Comparison of ENCODE assay signal across 28 cellular contexts in genomic region chrX:42396136-42396535, GRCh38.
"Had no signal": no experiment of that assay in that cellular context is flagged by ENCODE, and none has a peak within 500 bp of the region (broad histone marks: within the 10 kb centered on the region; RNA-seq: fewer than 3 reads in every experiment).

No MANE protein-coding gene starts in this region.

- H3K27me3 Mint-ChIP-seq: activated B cell treated with CpG ODN at 0.5 μM for 24 hours; activated CD8-positive, alpha-beta T cell treated with anti-CD3 and anti-CD28 coated beads for 36 hours; activated naive CD8-positive, alpha-beta T cell treated with anti-CD3 and anti-CD28 coated beads, Interleukin-2, amount 10 ng/mL, durations not matched to agents 7 days and 5 days; central memory CD8-positive, alpha-beta T cell; T-helper 17 cell had no signal

- H3K27ac ChIP-seq: ascending aorta, brain microvascular endothelial cell, epithelial cell of prostate, esophagus squamous epithelium, gastroesophageal sphincter, WERI-Rb-1 had no signal

- H3K36me3 ChIP-seq: ascending aorta, brain microvascular endothelial cell, esophagus squamous epithelium, gastroesophageal sphincter, WERI-Rb-1 had no signal

- H3K4me3 Mint-ChIP-seq: activated B cell treated with CpG ODN at 0.5 μM for 24 hours; activated CD8-positive, alpha-beta T cell treated with anti-CD3 and anti-CD28 coated beads for 36 hours; activated naive CD4-positive, alpha-beta T cell treated with anti-CD3 and anti-CD28 coated beads for 36 hours; activated naive CD8-positive, alpha-beta T cell treated with anti-CD3 and anti-CD28 coated beads, Interleukin-2, amount 10 ng/mL, durations not matched to agents 7 days and 5 days; activated T-helper 1 cell treated with anti-CD3 and anti-CD28 coated beads, Interleukin-12 subunit alpha, Interleukin-12 subunit beta, Interleukin-2, Interleukin-4 antibody, amounts not matched to agents 30 ng/mL and 10 ng/mL and 1 ng/mL, durations not matched to agents 14 hours and 24 hours and 36 hours; central memory CD8-positive, alpha-beta T cell; T-helper 17 cell; T-helper 2 cell treated with Interferon-gamma antibody and Interleukin-4, amounts not matched to agents 5 μg/mL and 100 μg/mL, for 36 hours had no signal

- H3K27ac Mint-ChIP-seq: activated B cell treated with CpG ODN at 0.5 μM for 24 hours; activated CD8-positive, alpha-beta T cell treated with anti-CD3 and anti-CD28 coated beads for 36 hours; activated naive CD4-positive, alpha-beta T cell treated with anti-CD3 and anti-CD28 coated beads for 36 hours; activated naive CD8-positive, alpha-beta T cell treated with anti-CD3 and anti-CD28 coated beads, Interleukin-2, amount 10 ng/mL, durations not matched to agents 7 days and 5 days; activated T-helper 1 cell treated with anti-CD3 and anti-CD28 coated beads, Interleukin-12 subunit alpha, Interleukin-12 subunit beta, Interleukin-2, Interleukin-4 antibody, amounts not matched to agents 30 ng/mL and 10 ng/mL and 1 ng/mL, durations not matched to agents 14 hours and 24 hours and 36 hours; activated T-helper 2 cell treated with anti-CD3 and anti-CD28 coated beads, Interferon-gamma antibody, Interleukin-2, Interleukin-4, amounts not matched to agents 10 μg/mL and 5 μg/mL and 100 μg/mL, durations not matched to agents 14 hours and 24 hours and 36 hours; T-helper 17 cell; T-helper 2 cell treated with Interferon-gamma antibody and Interleukin-4, amounts not matched to agents 5 μg/mL and 100 μg/mL, for 36 hours had no signal

- H3K4me3 ChIP-seq: ascending aorta, esophagus squamous epithelium, gastroesophageal sphincter had no signal

- H3K9me3 Mint-ChIP-seq: activated B cell treated with CpG ODN at 0.5 μM for 24 hours; activated naive CD4-positive, alpha-beta T cell treated with anti-CD3 and anti-CD28 coated beads for 36 hours; activated T-helper 2 cell treated with anti-CD3 and anti-CD28 coated beads, Interferon-gamma antibody, Interleukin-2, Interleukin-4, amounts not matched to agents 10 μg/mL and 5 μg/mL and 100 μg/mL, durations not matched to agents 14 hours and 24 hours and 36 hours; central memory CD8-positive, alpha-beta T cell; T-helper 2 cell treated with Interferon-gamma antibody and Interleukin-4, amounts not matched to agents 5 μg/mL and 100 μg/mL, for 36 hours had no signal

- H3K9me3 ChIP-seq: ascending aorta, esophagus squamous epithelium, gastroesophageal sphincter had no signal

- H3K4me1 ChIP-seq: ascending aorta, esophagus squamous epithelium, gastroesophageal sphincter had no signal

- H3K27me3 ChIP-seq: ascending aorta, brain microvascular endothelial cell, esophagus squamous epithelium, gastroesophageal sphincter had no signal

- DNase-seq: activated B cell treated with CpG ODN at 0.5 μM for 24 hours; activated CD4-positive, alpha-beta T cell treated with anti-CD3 and anti-CD28 coated beads for 48 hours; activated CD4-positive, alpha-beta T cell treated with anti-CD3 and anti-CD28 coated beads, Interleukin-2, amount 50 U/mL, for 1 hour; activated CD4-positive, alpha-beta T cell treated with anti-CD3 and anti-CD28 coated beads, Interleukin-2, amount 50 U/mL, for 48 hours; activated CD8-positive, alpha-beta memory T cell treated with anti-CD3 and anti-CD28 coated beads for 24 hours; activated CD8-positive, alpha-beta T cell treated with anti-CD3 and anti-CD28 coated beads for 36 hours; activated effector memory CD4-positive, alpha-beta T cell treated with anti-CD3 and anti-CD28 coated beads, Interleukin-2, amount 50 U/mL, for 16 hours; activated naive CD4-positive, alpha-beta T cell treated with anti-CD3 and anti-CD28 coated beads for 36 hours; activated naive CD8-positive, alpha-beta T cell treated with anti-CD3 and anti-CD28 coated beads, Interleukin-2, amount 10 ng/mL, durations not matched to agents 7 days and 5 days; activated T-cell treated with anti-CD3 and anti-CD28 coated beads, Interleukin-2, amount 50 U/mL, for 1 hour; activated T-cell treated with anti-CD3 and anti-CD28 coated beads, Interleukin-2, amount 50 U/mL, for 48 hours; brain microvascular endothelial cell; effector CD8-positive, alpha-beta T cell; esophagus squamous epithelium; foreskin melanocyte; head of caudate nucleus; T-helper 1 cell; T-helper 17 cell; T1000; WERI-Rb-1 had no signal

- ATAC-seq: activated CD4-positive, CD25-positive, alpha-beta regulatory T cell treated with anti-CD3 and anti-CD28 coated beads, Interleukin-2, amount 50 U/mL, for 24 hours; activated CD8-positive, alpha-beta T cell treated with anti-CD3 and anti-CD28 coated beads for 36 hours; gastroesophageal sphincter; T-helper 17 cell had no signal
